17 cellular contexts compared by ENCODE assay signal in genomic region chr12:93738199-93739058, GRCh38.
DNase-seq lines count a peak whose midpoint lies in the region; ATAC-seq and TF ChIP-seq lines count a peak whose summit lies in the region.
"Had no signal": no experiment of that assay in that cellular context is flagged by ENCODE, and none has a peak within 500 bp of the region (broad histone marks: within the 10 kb centered on the region; RNA-seq: fewer than 3 reads in every experiment).

No MANE protein-coding gene starts in this region.

- no peak for TF ChIP-seq CTCF in thyroid gland (IDR thresholded peaks at IDR 0.05)

- peaks cover 2% of the 10 kb centered on the region for H3K27me3 Mint-ChIP-seq in dendritic cell treated with granulocyte-macrophage colony-stimulating factor and Interleukin-4, amounts not matched to agents 40 ng/mL and 50 ng/mL, for 4 days
- no peaks in the 10 kb centered on the region for H3K27me3 Mint-ChIP-seq in effector memory CD8-positive, alpha-beta T cell
- H3K27me3 Mint-ChIP-seq: activated T-cell treated with anti-CD3 and anti-CD28 coated beads, Interleukin-2, amount 50 U/mL, for 24 hours; stimulated activated naive CD8-positive, alpha-beta T cell treated with anti-CD3 and anti-CD28 coated beads, Interleukin-15, Interleukin-2, amounts not matched to agents 100 ng/mL and 50 ng/mL, for 24 hours had no signal

- peak; percentile 36 for DNase-seq in NCI-H2227 treated with DMSO at 0.1 percent for 48 hours (lab: John Stamatoyannopoulos, UW)
- no peak for DNase-seq in NCI-H2227 (lab: John Stamatoyannopoulos, UW; ENCODE audit: unreplicated experiment)
- DNase-seq in thyroid gland, result no peak
- no peak for DNase-seq in effector memory CD8-positive, alpha-beta T cell
- DNase-seq: 8988T; activated CD4-positive, CD25-positive, alpha-beta regulatory T cell; activated T-cell treated with anti-CD3 and anti-CD28 coated beads, Interleukin-2, amount 50 U/mL, for 24 hours; NCI-H1048; NCI-H526 treated with DMSO at 0.1 percent for 48 hours; stimulated activated CD4-positive, alpha-beta T cell treated with anti-CD3 and anti-CD28 coated beads, Interleukin-2, amount 100 ng/mL, for 48 hours had no signal

- no peak overlapping the region for H3K4me3 Mint-ChIP-seq in dendritic cell treated with granulocyte-macrophage colony-stimulating factor and Interleukin-4, amounts not matched to agents 40 ng/mL and 50 ng/mL, for 4 days
- peak overlapping the region in 1 of 2 donors; percentile 6 for H3K4me3 Mint-ChIP-seq in effector memory CD8-positive, alpha-beta T cell
- H3K4me3 Mint-ChIP-seq: activated T-cell treated with anti-CD3 and anti-CD28 coated beads, Interleukin-2, amount 50 U/mL, for 24 hours; stimulated activated naive CD8-positive, alpha-beta T cell treated with anti-CD3 and anti-CD28 coated beads, Interleukin-15, Interleukin-2, amounts not matched to agents 100 ng/mL and 50 ng/mL, for 24 hours had no signal

- H3K36me3 ChIP-seq in mucosa of rectum (ENCODE audit: control insufficient read depth in 2 of 2, insufficient read depth in 2 of 2, low read length in 2 of 2) (no peaks in the 10 kb centered on the region), thyroid gland (no peaks in the 10 kb centered on the region)
- H3K36me3 ChIP-seq: cardiac muscle cell, neutrophil had no signal

- H3K27ac ChIP-seq in mucosa of rectum (ENCODE audit: low read depth in 2 of 2, low read length in 2 of 2) (peak overlapping the region; percentile 65 to 70), thyroid gland (peak overlapping the region; percentile 19 to 98 (median 93))
- H3K27ac ChIP-seq: cardiac muscle cell, neutrophil had no signal

- TF ChIP-seq POLR2A in thyroid gland (IDR thresholded peaks at IDR 0.05), result no peak

- no peaks in the 10 kb centered on the region for H3K36me3 Mint-ChIP-seq in dendritic cell treated with granulocyte-macrophage colony-stimulating factor and Interleukin-4, amounts not matched to agents 40 ng/mL and 50 ng/mL, for 4 days (ENCODE audit: low read depth)
- H3K36me3 Mint-ChIP-seq in effector memory CD8-positive, alpha-beta T cell (ENCODE audit: insufficient read depth), result no peaks in the 10 kb centered on the region

- H3K4me1 Mint-ChIP-seq in dendritic cell treated with granulocyte-macrophage colony-stimulating factor and Interleukin-4, amounts not matched to agents 40 ng/mL and 50 ng/mL, for 4 days (ENCODE audit: low read depth), result peaks cover 51% of the 10 kb centered on the region
- H3K4me1 Mint-ChIP-seq in effector memory CD8-positive, alpha-beta T cell (ENCODE audit: low read depth in 2 of 2), result peaks cover 13 to 22% of the 10 kb centered on the region in 2 donors

- H3K27me3 ChIP-seq in mucosa of rectum (ENCODE audit: control insufficient read depth in 2 of 2, insufficient read depth in 2 of 2, low read length in 2 of 2), result no peaks in the 10 kb centered on the region
- no peaks in the 10 kb centered on the region for H3K27me3 ChIP-seq in thyroid gland
- H3K27me3 ChIP-seq: cardiac muscle cell had no signal

- ATAC-seq in HG03139 (IDR thresholded peaks at IDR 0.05; ENCODE audit: unreplicated experiment), result no peak
- no peak for ATAC-seq in effector memory CD8-positive, alpha-beta T cell (replicated peaks)
- ATAC-seq in GM18858 (IDR thresholded peaks at IDR 0.05; ENCODE audit: unreplicated experiment), result no peak

- no peaks in the 10 kb centered on the region for H3K9me3 ChIP-seq in mucosa of rectum (ENCODE audit: control insufficient read depth in 2 of 2, low read length in 2 of 2)
- no peaks in the 10 kb centered on the region for H3K9me3 ChIP-seq in thyroid gland
- H3K9me3 ChIP-seq: neutrophil had no signal

- peak overlapping the region in 1 of 2 donors; percentile 5 for H3K9ac ChIP-seq in mucosa of rectum (ENCODE audit: low read depth in 1 of 2, low read length in 2 of 2)

- peak overlapping the region; percentile 44 for H3K27ac Mint-ChIP-seq in dendritic cell treated with granulocyte-macrophage colony-stimulating factor and Interleukin-4, amounts not matched to agents 40 ng/mL and 50 ng/mL, for 4 days
- H3K27ac Mint-ChIP-seq in effector memory CD8-positive, alpha-beta T cell, result peak overlapping the region in 1 of 2 donors; percentile 48
- H3K27ac Mint-ChIP-seq: activated T-cell treated with anti-CD3 and anti-CD28 coated beads, Interleukin-2, amount 50 U/mL, for 24 hours; stimulated activated naive CD8-positive, alpha-beta T cell treated with anti-CD3 and anti-CD28 coated beads, Interleukin-15, Interleukin-2, amounts not matched to agents 100 ng/mL and 50 ng/mL, for 24 hours had no signal

- WGBS in thyroid gland, 2 donors, result 79 to 80% methylated on average over 6 of the region's 6 CpGs

- H3K4me3 ChIP-seq in mucosa of rectum (ENCODE audit: low read length in 2 of 2) (peak overlapping the region in 1 of 2 donors; percentile 14), thyroid gland (replicated peaks in 1 of 3) (no peak overlapping the region)
- H3K4me3 ChIP-seq: cardiac muscle cell had no signal

- H3K4me1 ChIP-seq in mucosa of rectum (ENCODE audit: control insufficient read depth in 2 of 2, insufficient read depth in 2 of 2, low read length in 2 of 2) (peaks cover 6 to 20% of the 10 kb centered on the region in 2 donors), thyroid gland (peaks cover 18 to 21% of the 10 kb centered on the region in 2 donors)

- no peaks in the 10 kb centered on the region for H3K9me3 Mint-ChIP-seq in dendritic cell treated with granulocyte-macrophage colony-stimulating factor and Interleukin-4, amounts not matched to agents 40 ng/mL and 50 ng/mL, for 4 days
- no peaks in the 10 kb centered on the region for H3K9me3 Mint-ChIP-seq in effector memory CD8-positive, alpha-beta T cell
- H3K9me3 Mint-ChIP-seq: activated T-cell treated with anti-CD3 and anti-CD28 coated beads, Interleukin-2, amount 50 U/mL, for 24 hours; stimulated activated naive CD8-positive, alpha-beta T cell treated with anti-CD3 and anti-CD28 coated beads, Interleukin-15, Interleukin-2, amounts not matched to agents 100 ng/mL and 50 ng/mL, for 24 hours had no signal

- intact Hi-C loops in dendritic cell treated with granulocyte-macrophage colony-stimulating factor and Interleukin-4, amounts not matched to agents 40 ng/mL and 50 ng/mL, for 4 days (cut with micrococcal nuclease), result no loop called here
- intact Hi-C loops in thyroid gland (cut with DNase I), result no loop called here
